In genomic region chr15:89690276-89691218, GRCh38 we compare ENCODE assay signal across 1 cellular context.
A peak's percentile ranks its signal among the peaks of the same experiment; 100 is the strongest.
TF ChIP-seq lines count a peak whose summit lies in the region.

TSS of gene PEX11A (minus strand) at chr15:89690754. CDS start at chr15:89690632, 122 bp downstream.
TSS of gene WDR93 (plus strand) at chr15:89690811. CDS start at chr15:89701747, 10,936 bp downstream.

TF ChIP-seq in HEK293, 187 proteins besides CTCF, POLR2A, EP300 and RAD21 (continued from another document):
- TF ChIP-seq HIC1 (tag by site-specific recombination; IDR thresholded peaks at IDR 0.05) = peak; percentile 63
- peak; percentile 93 for TF ChIP-seq ZNF423 (tag by site-specific recombination; IDR thresholded peaks at IDR 0.05)
- no peak for TF ChIP-seq ZNF610 (tag by site-specific recombination; IDR thresholded peaks at IDR 0.05; ENCODE audit: borderline replicate concordance)
- TF ChIP-seq ZNF2 (tag by site-specific recombination; IDR thresholded peaks at IDR 0.05) = peak; percentile 61; the same call in 1 of the 2 replicates
- TF ChIP-seq ZXDB (tag by site-specific recombination; IDR thresholded peaks at IDR 0.05) = peak; percentile 84
- TF ChIP-seq PATZ1 (tag by site-specific recombination; IDR thresholded peaks at IDR 0.05) = peak; percentile 92
- peak; percentile 69 for TF ChIP-seq ZBTB48 (tag by site-specific recombination; IDR thresholded peaks at IDR 0.05)
- TF ChIP-seq ZNF501 (tag by site-specific recombination; IDR thresholded peaks at IDR 0.05) = peak; percentile 77
- peak; percentile 55; the same call in 1 of the 2 replicates for TF ChIP-seq ZBTB17 (tag by site-specific recombination; IDR thresholded peaks at IDR 0.05)
- TF ChIP-seq ZSCAN18 (tag by site-specific recombination; IDR thresholded peaks at IDR 0.05) = no peak
- TF ChIP-seq ZNF473 (tag by site-specific recombination; IDR thresholded peaks at IDR 0.05) = no peak
- TF ChIP-seq ZFP69B (tag by site-specific recombination; IDR thresholded peaks at IDR 0.05) = peak; percentile 91
- no peak for TF ChIP-seq ZNF112 (tag by site-specific recombination; IDR thresholded peaks at IDR 0.05)
- TF ChIP-seq GLIS2 (tag by site-specific recombination; IDR thresholded peaks at IDR 0.05) = peak; percentile 51; the same call in 1 of the 2 replicates
- peak; percentile 18; the same call in 1 of the 2 replicates for TF ChIP-seq ZBTB10 (tag by site-specific recombination; IDR thresholded peaks at IDR 0.05)
- 0 out of 2 replicates have a peak, but pooled peaks have one; percentile 20 for TF ChIP-seq YY1 (tag by site-specific recombination; IDR thresholded peaks at IDR 0.05)
- no peak for TF ChIP-seq PBX3 (CRISPR knock-in tag; IDR thresholded peaks at IDR 0.05)
- peak; percentile 82; the same call in 1 of the 2 replicates for TF ChIP-seq SP3 (tag by site-specific recombination; IDR thresholded peaks at IDR 0.05)
- peak; percentile 65; the same call in 1 of the 2 replicates for TF ChIP-seq ZNF10 (tag by site-specific recombination; IDR thresholded peaks at IDR 0.05)
- peak; percentile 34; the same call in 1 of the 2 replicates for TF ChIP-seq ZNF600 (tag by site-specific recombination; IDR thresholded peaks at IDR 0.05)
- no peak for TF ChIP-seq ZNF555 (tag by site-specific recombination; conservative IDR thresholded peaks at IDR 0.05)
- TF ChIP-seq BCL11A (tag by site-specific recombination; IDR thresholded peaks at IDR 0.05; ENCODE audit: low read depth) = 0 out of 2 replicates have a peak, but pooled peaks have one; percentile 33
- peak; percentile 77 for TF ChIP-seq KLF8 (tag by site-specific recombination; IDR thresholded peaks at IDR 0.05)
- TF ChIP-seq SCRT1 (tag by site-specific recombination; IDR thresholded peaks at IDR 0.05; ENCODE audit: borderline replicate concordance) = no peak
